8 cellular contexts compared by ENCODE assay signal in the genomic region with DNA sequence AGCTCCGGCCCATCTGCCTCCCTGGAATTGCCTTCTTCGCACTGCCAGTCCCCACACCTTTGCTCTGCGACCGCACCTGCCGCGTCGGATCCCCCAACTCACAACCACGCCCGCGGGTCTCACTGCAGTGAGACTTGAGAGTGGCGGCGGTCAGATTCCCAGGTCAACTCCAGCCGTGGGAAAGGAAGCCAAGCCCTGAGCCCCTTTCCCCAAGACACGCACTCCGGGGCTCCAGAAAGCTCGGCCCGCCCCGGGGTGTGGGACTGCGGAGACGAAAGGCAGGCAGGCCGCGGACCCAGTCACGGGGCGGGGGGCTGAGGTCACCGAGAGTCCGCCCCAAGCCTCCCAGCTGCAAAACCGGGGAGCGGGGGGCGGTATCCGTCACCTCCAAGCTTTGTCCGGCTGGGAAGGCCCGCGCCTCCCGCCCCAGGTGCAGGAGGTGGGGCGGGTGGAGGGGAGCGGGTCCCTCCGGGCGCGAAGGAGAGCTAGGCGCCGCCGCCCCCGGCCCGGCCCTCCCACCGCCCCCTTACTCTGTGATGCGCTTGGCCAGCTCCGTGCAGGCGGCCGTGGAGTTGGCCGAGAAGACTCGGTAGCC. TPM values are rescaled to one million over a fixed set of nuclear protein-coding genes. Genes with fewer than 3 reads are reported as not detected.
A peak's percentile ranks its signal among the peaks of the same experiment; 100 is the strongest.
DNase-seq lines count a peak whose midpoint lies in the region; ATAC-seq and TF ChIP-seq lines count a peak whose summit lies in the region.

No MANE protein-coding gene starts in this region.

- peak overlapping the region; percentile 96 for H3K4me3 ChIP-seq in choroid plexus epithelial cell (ENCODE audit: low read depth, low read length)
- H3K4me3 ChIP-seq in lung: peak overlapping the region; percentile 82
- peak overlapping the region; percentile 88 to 90 for H3K4me3 ChIP-seq in testis

- peak overlapping the region; percentile 99 for H3K27ac Mint-ChIP-seq in activated CD8-positive, alpha-beta memory T cell treated with anti-CD3 and anti-CD28 coated beads, Interleukin-2, amount 10 ng/mL, durations not matched to agents 7 days and 5 days

- ATAC-seq in activated CD8-positive, alpha-beta memory T cell treated with anti-CD3 and anti-CD28 coated beads, Interleukin-2, amount 10 ng/mL, durations not matched to agents 7 days and 5 days: peak; percentile 3
- ATAC-seq in HG02840 (IDR thresholded peaks at IDR 0.05; ENCODE audit: low FRiP score, unreplicated experiment) (peak; percentile 28), lung (ENCODE audit: insufficient read depth, low FRiP score) (peak; percentile 7)

- H3K4me1 ChIP-seq in lung (ENCODE audit: control insufficient read depth in 2 of 2, insufficient read depth in 2 of 2, low read length in 2 of 2) (peaks cover 0 to 1% of the 10 kb centered on the region in 2 donors), testis (peaks cover 16% of the 10 kb centered on the region)

- peak overlapping the region; percentile 98 for H3K4me3 Mint-ChIP-seq in activated CD8-positive, alpha-beta memory T cell treated with anti-CD3 and anti-CD28 coated beads, Interleukin-2, amount 10 ng/mL, durations not matched to agents 7 days and 5 days

- peaks cover 34% of the 10 kb centered on the region for H3K4me1 Mint-ChIP-seq in activated CD8-positive, alpha-beta memory T cell treated with anti-CD3 and anti-CD28 coated beads, Interleukin-2, amount 10 ng/mL, durations not matched to agents 7 days and 5 days

- H3K9me3 ChIP-seq in lung (ENCODE audit: control insufficient read depth in 2 of 2, insufficient read depth in 1 of 2, low read length in 1 of 2): no peaks in the 10 kb centered on the region
- no peaks in the 10 kb centered on the region for H3K9me3 ChIP-seq in testis

- no peak for TF ChIP-seq POLR2A in testis (IDR thresholded peaks at IDR 0.05)

- POLR2A ChIA-PET in RWPE1 (lab: Yijun Ruan, JAX; ENCODE audit: low non-redundant PET): interaction anchor here (0.5 to 1.9 kb wide), 2 partner anchors 31 to 224 kb away, joined by 3 to 12 read pairs; partner anchors contain the start of gene SPHK1

- peaks cover 0 to under 1% of the 10 kb centered on the region in 2 donors for H3K36me3 ChIP-seq in lung (ENCODE audit: control insufficient read depth in 2 of 2, insufficient read depth in 2 of 2, low read length in 2 of 2)
- H3K36me3 ChIP-seq in testis (ENCODE audit: low read depth, missing control alignments): no peaks in the 10 kb centered on the region

- H3K27me3 ChIP-seq in lung (ENCODE audit: control insufficient read depth, insufficient read depth) (no peaks in the 10 kb centered on the region), testis (no peaks in the 10 kb centered on the region)

- no peak for TF ChIP-seq CTCF in RWPE1 (conservative IDR thresholded peaks at IDR 0.05; ENCODE audit: low read depth)
- TF ChIP-seq CTCF in choroid plexus epithelial cell (conservative IDR thresholded peaks at IDR 0.05; ENCODE audit: low read depth, low read length): no peak
- no peak for TF ChIP-seq CTCF in lung (IDR thresholded peaks at IDR 0.05; ENCODE audit: control extremely low read depth, extremely low read depth)
- no peak for TF ChIP-seq CTCF in testis (IDR thresholded peaks at IDR 0.05)

- intact Hi-C loops in testis (cut with DNase I; ENCODE audit: low total_unique reads): no loop called here

- peaks cover 4% of the 10 kb centered on the region for H3K36me3 Mint-ChIP-seq in activated CD8-positive, alpha-beta memory T cell treated with anti-CD3 and anti-CD28 coated beads, Interleukin-2, amount 10 ng/mL, durations not matched to agents 7 days and 5 days

- CTCF ChIA-PET in activated CD8-positive, alpha-beta memory T cell treated with anti-CD3 and anti-CD28 coated beads, Interleukin-2, amount 10 ng/mL, durations not matched to agents 7 days and 5 days (lab: Charles Lee): interaction anchor here (0.6 to 5.1 kb wide), 16 partner anchors 9 to 1853 kb away, joined by 3 to 83 read pairs (median 6); partner anchors contain the start of genes EXOC7 and SPHK1
- CTCF ChIA-PET in RWPE1 (lab: Yijun Ruan, JAX): interaction anchor here (0.6 to 2.7 kb wide), 8 partner anchors 12 to 73 kb away, joined by 3 to 15 read pairs (median 4); no protein-coding TSS in a partner anchor

- no peaks in the 10 kb centered on the region for H3K27me3 Mint-ChIP-seq in activated CD8-positive, alpha-beta memory T cell treated with anti-CD3 and anti-CD28 coated beads, Interleukin-2, amount 10 ng/mL, durations not matched to agents 7 days and 5 days

- 0 to 1% methylated on average over 50 to 51 of the region's 51 CpGs for whole genome bisulfite sequencing in lung, 2 donors
- WGBS in testis, 2 donors: 0 to 2% methylated on average over 1 to 36 of the region's 51 CpGs

- H3K9me3 Mint-ChIP-seq in activated CD8-positive, alpha-beta memory T cell treated with anti-CD3 and anti-CD28 coated beads, Interleukin-2, amount 10 ng/mL, durations not matched to agents 7 days and 5 days (ENCODE audit: low read depth): no peaks in the 10 kb centered on the region

- H3K27ac ChIP-seq in RWPE1: peak overlapping the region; percentile 92
- peak overlapping the region; percentile 96 to 97 for H3K27ac ChIP-seq in lung (ENCODE audit: low read depth in 1 of 2, low read length in 1 of 2)
- H3K27ac ChIP-seq in testis: peak overlapping the region; percentile 76 to 90

- DNase-seq in activated CD8-positive, alpha-beta memory T cell treated with anti-CD3 and anti-CD28 coated beads, Interleukin-2, amount 10 ng/mL, durations not matched to agents 7 days and 5 days: peak; percentile 49
- DNase-seq in activated CD8-positive, alpha-beta memory T cell treated with anti-CD3 and anti-CD28 coated beads for 24 hours: no peak
- DNase-seq in RWPE1 (ENCODE audit: low spot score) (peak; percentile 62), choroid plexus epithelial cell (ENCODE audit: low read depth) (no peak), lung (ENCODE audit: low spot score) (no peak), testis (peak; percentile 27), GDM1 (lab: John Stamatoyannopoulos, UW) (no peak)

RNA-seq across cellular contexts. Expression of gene PRPSAP1, which starts 0.6 kb away (rescaled TPM):
- 10 to 100 TPM; 63.9 to 64.7 TPM for total RNA-seq in activated CD8-positive, alpha-beta memory T cell treated with anti-CD3 and anti-CD28 coated beads, Interleukin-2, amount 10 ng/mL, durations not matched to agents 7 days and 5 days
- total RNA-seq in lung (10 to 100 TPM; 35.1 to 74.7 TPM), testis (100 to 1,000 TPM; 132 to 152 TPM)
- polyA plus RNA-seq in lung (10 to 100 TPM; 29.8 to 34.0 TPM), testis (ENCODE audit: insufficient read depth, low read depth, low replicate concordance) (184 TPM)

RNA-seq across cellular contexts. Expression of gene SPHK1, which starts 31.3 kb away (rescaled TPM):
- 1 to 10 TPM; 5.4 to 8.4 TPM for total RNA-seq in activated CD8-positive, alpha-beta memory T cell treated with anti-CD3 and anti-CD28 coated beads, Interleukin-2, amount 10 ng/mL, durations not matched to agents 7 days and 5 days
- total RNA-seq in lung: 10 to 100 TPM; 13.7 to 17.6 TPM
- 10 to 100 TPM; 11.0 to 82.4 TPM for polyA plus RNA-seq in lung
- total RNA-seq in testis: 10 to 100 TPM; 14.7 to 17.7 TPM
- polyA plus RNA-seq in testis (ENCODE audit: insufficient read depth, low read depth, low replicate concordance): 8.0 TPM

RNA-seq across cellular contexts. Expression of gene QRICH2, which starts 45.0 kb away (rescaled TPM):
- total RNA-seq in activated CD8-positive, alpha-beta memory T cell treated with anti-CD3 and anti-CD28 coated beads, Interleukin-2, amount 10 ng/mL, durations not matched to agents 7 days and 5 days: 1 to 10 TPM; 3.8 to 5.8 TPM
- total RNA-seq in lung (1 to 10 TPM; 2.3 to 3.0 TPM), testis (10 to 100 TPM; 27.0 to 39.0 TPM)
- polyA plus RNA-seq in lung (1 to 10 TPM; 2.5 to 4.7 TPM), testis (ENCODE audit: insufficient read depth, low read depth, low replicate concordance) (43.4 TPM)

Comparison
In these comparisons a context has a peak if more than half of its experiments do, and no peak if none do; other contexts are left out.
1. DNase-seq: peak in activated CD8-positive, alpha-beta memory T cell treated with anti-CD3 and anti-CD28 coated beads, Interleukin-2, amount 10 ng/mL, durations not matched to agents 7 days and 5 days (single experiment), RWPE1 (single experiment) and testis (single experiment); none in activated CD8-positive, alpha-beta memory T cell treated with anti-CD3 and anti-CD28 coated beads for 24 hours (single experiment), choroid plexus epithelial cell (single experiment), lung (single experiment) and GDM1 (single experiment).
2. RNA of gene QRICH2, which starts 45.0 kb away (total RNA-seq): 27.0 to 39.0 TPM in testis; 3.8 to 5.8 TPM in activated CD8-positive, alpha-beta memory T cell treated with anti-CD3 and anti-CD28 coated beads, Interleukin-2, amount 10 ng/mL, durations not matched to agents 7 days and 5 days and 2.3 to 3.0 TPM in lung; every median in the first group is over 4 times any median in the second.
3. Peak in every context shown above with its lines, with median percentiles within 50 percentile points of each other: ATAC-seq, H3K27ac ChIP-seq and H3K4me3 ChIP-seq.